In genomic region chr12:32048791-32049190, GRCh38 we compare ENCODE assay signal across 8 cellular contexts.
"Had no signal": no experiment of that assay in that cellular context is flagged by ENCODE, and none has a peak within 500 bp of the region (broad histone marks: within the 10 kb centered on the region; RNA-seq: fewer than 3 reads in every experiment).

No MANE protein-coding gene starts in this region.

- H3K4me3 Mint-ChIP-seq: GM23338, IgD-negative memory B cell had no signal

- H2AFZ ChIP-seq: GM23338 had no signal

- H3K4me1 ChIP-seq: HAP-1 had no signal

- H3K4me3 ChIP-seq: GM23338, HAP-1 had no signal

- ATAC-seq: GM23338, HCT116, HepG2 had no signal

- H3K4me2 ChIP-seq: GM23338 had no signal

- H3K36me3 ChIP-seq: HAP-1 had no signal

- H3K27me3 Mint-ChIP-seq: IgD-negative memory B cell had no signal

- H3K27ac ChIP-seq: HL-60 had no signal

- H3K36me3 Mint-ChIP-seq: IgD-negative memory B cell had no signal

- H3K27ac Mint-ChIP-seq: GM23338, IgD-negative memory B cell had no signal

- FAIRE-seq: HepG2 had no signal

- DNase-seq: H7, KG1 had no signal

- H3K4me1 Mint-ChIP-seq: GM23338 had no signal
